ENCODE assay signal across 14 cellular contexts in genomic region chr12:75087656-75088055, GRCh38.
DNase-seq lines count a peak whose midpoint lies in the region; ATAC-seq, FAIRE-seq and TF ChIP-seq lines count a peak whose summit lies in the region.
"Had no signal": no experiment of that assay in that cellular context is flagged by ENCODE, and none has a peak within 500 bp of the region (broad histone marks: within the 10 kb centered on the region; RNA-seq: fewer than 3 reads in every experiment).

No MANE protein-coding gene starts in this region.

- H3K36me3 ChIP-seq in HEK293 (ENCODE audit: control insufficient read depth in 2 of 2, insufficient read depth in 1 of 2, low read length in 2 of 2) (no peaks in the 10 kb centered on the region), PC-9 (ENCODE audit: low read depth) (no peaks in the 10 kb centered on the region), esophagus squamous epithelium (no peaks in the 10 kb centered on the region)
- H3K36me3 ChIP-seq: transverse colon had no signal

- TF ChIP-seq POLR2A in A549 (IDR thresholded peaks at IDR 0.05; ENCODE audit: low read length) (no peak), esophagus squamous epithelium (IDR thresholded peaks at IDR 0.05) (no peak)

- no peak overlapping the region for H3K4me3 ChIP-seq in A549
- H3K4me3 ChIP-seq in HEK293 (ENCODE audit: low read depth, low read length) = no peak overlapping the region
- no peak overlapping the region for H3K4me3 ChIP-seq in PC-9
- no peak overlapping the region for H3K4me3 ChIP-seq in esophagus squamous epithelium
- H3K4me3 ChIP-seq: transverse colon had no signal

- BruUV-seq in PC-9 (replicated peaks; lab: Mats Ljungman, UMichigan) = no TSS peak

- no peak for TF ChIP-seq EP300 in A549 (IDR thresholded peaks at IDR 0.05)

- H3K9me3 ChIP-seq in A549 (no peaks in the 10 kb centered on the region), HEK293 (ENCODE audit: control insufficient read depth, insufficient read depth, low read depth, low read length) (no peaks in the 10 kb centered on the region), PC-9 (ENCODE audit: insufficient read depth, low read depth) (no peaks in the 10 kb centered on the region), esophagus squamous epithelium (no peaks in the 10 kb centered on the region)
- H3K9me3 ChIP-seq: transverse colon had no signal

- H3K27me3 Mint-ChIP-seq in glutamatergic neuron (ENCODE audit: unreplicated experiment) = no peaks in the 10 kb centered on the region

- CTCF ChIA-PET in A549 (lab: Yijun Ruan, JAX) = interaction anchor here (0.6 to 0.9 kb wide), 4 partner anchors 10 to 321 kb away, joined by 3 read pairs; no protein-coding TSS in a partner anchor
- CTCF ChIA-PET in HEK293 (lab: Yijun Ruan, JAX) = interaction anchor here (0.6 to 0.8 kb wide), 4 partner anchors 13 to 283 kb away, joined by 4 to 8 read pairs (median 6); no protein-coding TSS in a partner anchor
- CTCF ChIA-PET in PC-9 (lab: Charles Lee) = no interaction called here

- peaks cover 6% of the 10 kb centered on the region for H3K4me1 Mint-ChIP-seq in glutamatergic neuron (ENCODE audit: low read depth, unreplicated experiment)

- H2AFZ ChIP-seq in PC-9 = 0 out of 2 replicates have a peak overlapping the region, but pooled peaks have one; percentile 23

- POLR2A ChIA-PET in A549 (lab: Yijun Ruan, JAX) (no interaction called here), HEK293 (lab: Yijun Ruan, JAX) (no interaction called here), PC-9 (lab: Charles Lee; ENCODE audit: unreplicated experiment) (no interaction called here)

- TF ChIP-seq CTCF in A549 (IDR thresholded peaks at IDR 0.05) (peak; percentile 24; the same call in 1 of the 3 replicates), HEK293 (tag by site-specific recombination; IDR thresholded peaks at IDR 0.05) (peak; percentile 25; the same call in 1 of the 2 replicates), PC-9 (conservative IDR thresholded peaks at IDR 0.05) (no peak; the same call in 1 of the 2 replicates), glutamatergic neuron (IDR thresholded peaks at IDR 0.05; ENCODE audit: partially characterized antibody, unreplicated experiment) (no peak), esophagus squamous epithelium (IDR thresholded peaks at IDR 0.05) (no peak)

- H3K4me1 ChIP-seq in A549 = no peaks in the 10 kb centered on the region
- H3K4me1 ChIP-seq in HEK293 (ENCODE audit: control insufficient read depth, insufficient read depth, low read length) = no peaks in the 10 kb centered on the region
- no peaks in the 10 kb centered on the region for H3K4me1 ChIP-seq in PC-9 (replicated peaks; ENCODE audit: insufficient read depth)
- H3K4me1 ChIP-seq in esophagus squamous epithelium = no peaks in the 10 kb centered on the region
- H3K4me1 ChIP-seq: transverse colon had no signal

- H3K27ac ChIP-seq in A549 = no peak overlapping the region
- H3K27ac ChIP-seq in HEK293 (ENCODE audit: extremely low read depth, low read depth, low read length) = no peak overlapping the region
- no peak overlapping the region for H3K27ac ChIP-seq in PC-9
- no peak overlapping the region for H3K27ac ChIP-seq in esophagus squamous epithelium
- H3K27ac ChIP-seq: epithelial cell of prostate, transverse colon had no signal

- H3K27me3 ChIP-seq in PC-9 (ENCODE audit: insufficient read depth, low read depth) (no peaks in the 10 kb centered on the region), esophagus squamous epithelium (no peaks in the 10 kb centered on the region)
- H3K27me3 ChIP-seq: transverse colon had no signal

- intact Hi-C loops in PC-9 (cut with micrococcal nuclease; ENCODE audit: unreplicated experiment) = no loop called here
- intact Hi-C loops in esophagus squamous epithelium (cut with DNase I) = no loop called here

- WGBS in A549 (ENCODE audit: missing lambda C conversion rate) = 10% methylated on average over 1 of the region's 1 CpG
- 35 to 42% methylated on average over 1 of the region's 1 CpG for WGBS in esophagus squamous epithelium, 2 donors

- no peaks in the 10 kb centered on the region for H3K9me2 ChIP-seq in PC-9 (ENCODE audit: insufficient read depth)

- H4K20me1 ChIP-seq in PC-9 (ENCODE audit: insufficient read depth) = no peaks in the 10 kb centered on the region

- FAIRE-seq in A549 (lab: Jason Lieb, UNC) = no peak
- FAIRE-seq: HTR-8/SVneo, kidney had no signal

- peak overlapping the region; percentile 15 for H3K27ac Mint-ChIP-seq in glutamatergic neuron (ENCODE audit: unreplicated experiment)

- peak in 1 of 2 experiments; percentile 62; a peak in 3 of 6 replicates for ATAC-seq in A549

- no peak overlapping the region for H3K4me3 Mint-ChIP-seq in glutamatergic neuron (ENCODE audit: unreplicated experiment)

- DNase-seq in A549 (ENCODE audit: low read depth in 1 of 2, low spot score in 1 of 2) = peak in 1 of 2 experiments; percentile 25
- no peak for DNase-seq in PC-9
- DNase-seq in glutamatergic neuron = peak; percentile 11
- DNase-seq in effector CD4-positive, alpha-beta T cell = no peak
- DNase-seq in esophagus squamous epithelium (lab: John Stamatoyannopoulos, UW) = no peak
- no peak for DNase-seq in NCI-H748 treated with DMSO at 0.1 percent for 48 hours (lab: John Stamatoyannopoulos, UW)
- no peak for DNase-seq in GM19240 (ENCODE audit: insufficient read length, low spot score)
- DNase-seq: amniotic stem cell, kidney, NCI-H2171 treated with DMSO at 0.1 percent for 48 hours, transverse colon had no signal

- no peaks in the 10 kb centered on the region for H3F3A ChIP-seq in PC-9 (ENCODE audit: insufficient read depth, low read depth)

- no peaks in the 10 kb centered on the region for H3K79me2 ChIP-seq in PC-9 (ENCODE audit: low read depth)

- no peaks in the 10 kb centered on the region for H3K36me3 Mint-ChIP-seq in glutamatergic neuron (ENCODE audit: unreplicated experiment)

- peak; percentile 44 to 53 for TF ChIP-seq RAD21 in A549 (conservative IDR thresholded peaks at IDR 0.05 in 1 of 2, IDR thresholded peaks at IDR 0.05 in 1 of 2)

- H3K4me2 ChIP-seq in A549 (no peak overlapping the region), PC-9 (no peak overlapping the region)

- H3K9me3 Mint-ChIP-seq in glutamatergic neuron (ENCODE audit: unreplicated experiment) = peaks cover 3% of the 10 kb centered on the region

TF ChIP-seq in A549, 52 proteins besides CTCF, POLR2A, EP300 and RAD21:
- TF ChIP-seq ZNF302 (CRISPR knock-in tag; IDR thresholded peaks at IDR 0.05) (no peak), HEYL (CRISPR knock-in tag; IDR thresholded peaks at IDR 0.05) (no peak), KDM1A (IDR thresholded peaks at IDR 0.05; ENCODE audit: low read depth) (no peak), NPAS2 (CRISPR knock-in tag; IDR thresholded peaks at IDR 0.05; ENCODE audit: borderline replicate concordance) (no peak), HOXB13 (CRISPR knock-in tag; IDR thresholded peaks at IDR 0.05; ENCODE audit: low read depth) (no peak), HOXA7 (CRISPR knock-in tag; IDR thresholded peaks at IDR 0.05) (no peak), RCOR1 (IDR thresholded peaks at IDR 0.05; ENCODE audit: low read depth, low read length) (no peak), JUNB (IDR thresholded peaks at IDR 0.05) (no peak)

TF ChIP-seq in HEK293, 187 proteins besides CTCF, POLR2A, EP300 and RAD21:
- no peak for TF ChIP-seq BCL6B (tag by site-specific recombination; IDR thresholded peaks at IDR 0.05)
- no peak for TF ChIP-seq GLIS1 (tag by site-specific recombination; IDR thresholded peaks at IDR 0.05)
- TF ChIP-seq ZNF148 (tag by site-specific recombination; IDR thresholded peaks at IDR 0.05; ENCODE audit: borderline replicate concordance) = no peak
- TF ChIP-seq ZNF654 (tag by site-specific recombination; IDR thresholded peaks at IDR 0.05; ENCODE audit: low read depth) = peak; percentile 53; the same call in 1 of the 2 replicates
TF ChIP-seq in HEK293: peak in this region for 1.

Comparison
In these comparisons a context has a peak if more than half of its experiments do, and no peak if none do; other contexts are left out.
1. CTCF ChIP-seq: peak in A549 (single experiment) and HEK293 (single experiment); none in PC-9 (single experiment), glutamatergic neuron (single experiment) and esophagus squamous epithelium (0 of 6).
2. Of the 5 proteins assayed by ChIP-seq in both HEK293 and A549: peak only in HEK293: none; only in A549: none; in both: CTCF; in neither: 4.